Comparison of ENCODE assay signal across 8 cellular contexts in genomic region chr1:164559342-164560070, GRCh38. TPM values are rescaled to one million over a fixed set of nuclear protein-coding genes. Genes with fewer than 3 reads are reported as not detected.
A peak's percentile ranks its signal among the peaks of the same experiment; 100 is the strongest.
DNase-seq lines count a peak whose midpoint lies in the region; TF ChIP-seq lines count a peak whose summit lies in the region.

No MANE protein-coding gene starts in this region.

- H3K27ac ChIP-seq in caudate nucleus (ENCODE audit: low read depth, low read length) (peak overlapping the region; percentile 89), spleen (peak overlapping the region; percentile 44 to 86 (median 78))

- DNase-seq in NCI-H1092 treated with DMSO at 0.1 percent for 48 hours (lab: John Stamatoyannopoulos, UW): peak; percentile 68
- no peak for DNase-seq in NCI-H1092 (lab: John Stamatoyannopoulos, UW)
- DNase-seq in NCI-H345 treated with DMSO at 0.1 percent for 48 hours (lab: John Stamatoyannopoulos, UW; ENCODE audit: unreplicated experiment): peak; percentile 43
- DNase-seq in caudate nucleus (lab: John Stamatoyannopoulos, UW): peak in 49 of 61 donors; percentile 2 to 74 (median 35)
- no peak for DNase-seq in kidney epithelial cell (ENCODE audit: low read depth)
- DNase-seq in spleen: peak; percentile 78
- no peak for DNase-seq in GM19240 (ENCODE audit: insufficient read length, low spot score)
- DNase-seq in stimulated activated CD4-positive, alpha-beta T cell treated with anti-CD3 and anti-CD28 coated beads, Interleukin-1b, Interleukin-23, amount 100 ng/mL, for 48 hours: no peak

- H3K27me3 ChIP-seq in kidney epithelial cell (ENCODE audit: control insufficient read depth, insufficient read depth, low read length): no peaks in the 10 kb centered on the region
- peaks cover 0 to 53% (median 6%) of the 10 kb centered on the region in 7 donors for H3K27me3 ChIP-seq in spleen (replicated peaks in 1 of 7)

- TF ChIP-seq CTCF in kidney epithelial cell (IDR thresholded peaks at IDR 0.05; ENCODE audit: insufficient read depth, low read length, poor library complexity, severe bottlenecking) (no peak), spleen (IDR thresholded peaks at IDR 0.05 in 8 of 11, conservative IDR thresholded peaks at IDR 0.05 in 3 of 11) (no peak)

- H3K4me3 ChIP-seq in kidney epithelial cell (ENCODE audit: low read depth, low read length) (peak overlapping the region; percentile 73), spleen (peak overlapping the region; percentile 40 to 75 (median 58))

- H3K9me3 ChIP-seq in spleen: no peaks in the 10 kb centered on the region

- 0 to 2% (median 1%) methylated on average over 20 of the region's 20 CpGs for WGBS in spleen, 5 donors

- intact Hi-C loops in spleen (cut with DNase I; ENCODE audit: low total_unique reads): no loop called here

- peaks cover 3 to 44% (median 15%) of the 10 kb centered on the region in 6 donors for H3K4me1 ChIP-seq in spleen

- H3K36me3 ChIP-seq in kidney epithelial cell (ENCODE audit: control insufficient read depth, insufficient read depth, low read length): no peaks in the 10 kb centered on the region
- H3K36me3 ChIP-seq in spleen: no peaks in the 10 kb centered on the region

- no peak for TF ChIP-seq POLR2A in spleen (IDR thresholded peaks at IDR 0.05)

RNA-seq across cellular contexts. Expression of gene PBX1, which starts 0.5 kb away (rescaled TPM):
- total RNA-seq in kidney epithelial cell: 5.7 and 6.8 TPM in 2 replicates
- 10 to 100 TPM; 28.7 to 79.5 (median 33.8) TPM for total RNA-seq in spleen
- polyA plus RNA-seq in spleen: 1 to 10 TPM; 3.4 to 4.5 (median 3.8) TPM

Comparison
In these comparisons a context has a peak if more than half of its experiments do, and no peak if none do; other contexts are left out.
1. DNase-seq: peak in NCI-H1092 treated with DMSO at 0.1 percent for 48 hours (single experiment), NCI-H345 treated with DMSO at 0.1 percent for 48 hours (single experiment), caudate nucleus (49 of 61) and spleen (single experiment); none in NCI-H1092 (single experiment), kidney epithelial cell (single experiment), GM19240 (single experiment) and stimulated activated CD4-positive, alpha-beta T cell treated with anti-CD3 and anti-CD28 coated beads, Interleukin-1b, Interleukin-23, amount 100 ng/mL, for 48 hours (single experiment).